Comparison of ENCODE assay signal across 9 cellular contexts in the genomic region with DNA sequence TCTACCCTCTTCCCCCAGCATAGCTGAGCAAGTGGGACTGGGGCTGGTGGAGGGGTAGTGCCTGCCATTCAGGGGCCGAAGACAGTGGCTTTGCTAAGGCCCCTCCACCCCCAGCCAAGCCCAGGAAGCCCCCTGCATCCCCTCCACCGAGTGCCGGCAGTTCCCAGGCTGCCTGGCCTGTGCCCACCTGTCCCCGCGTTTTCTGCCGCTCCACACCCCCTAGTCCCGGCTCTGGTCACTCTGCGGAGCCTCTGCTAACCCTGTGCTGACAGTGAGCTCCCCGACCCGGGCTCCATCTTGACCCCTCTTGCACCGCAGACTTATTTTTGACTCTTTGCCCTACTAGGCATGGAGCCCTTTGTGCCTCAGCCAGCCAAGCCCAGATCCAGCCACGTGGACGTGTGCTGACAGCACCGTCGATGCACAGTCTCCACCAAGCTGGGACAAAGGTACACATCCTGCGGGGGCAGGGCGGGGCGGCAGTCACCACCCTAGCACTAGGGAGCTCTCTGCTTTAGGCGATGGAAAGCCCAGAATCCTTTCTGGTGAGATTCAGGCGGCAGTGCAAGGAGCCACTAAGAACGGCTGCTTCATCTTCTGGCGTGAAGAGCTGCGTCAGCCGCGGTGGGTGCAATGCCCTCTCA.
A peak's percentile ranks its signal among the peaks of the same experiment; 100 is the strongest.
DNase-seq lines count a peak whose midpoint lies in the region; ATAC-seq, FAIRE-seq and TF ChIP-seq lines count a peak whose summit lies in the region.
"Had no signal": no experiment of that assay in that cellular context is flagged by ENCODE, and none has a peak within 500 bp of the region (broad histone marks: within the 10 kb centered on the region; RNA-seq: fewer than 3 reads in every experiment).

No MANE protein-coding gene starts in this region.

- no peak overlapping the region for H2AFZ ChIP-seq in OCI-LY7 (ENCODE audit: low read length)
- H2AFZ ChIP-seq in neural progenitor cell (replicated peaks): no peak overlapping the region

- peak overlapping the region; percentile 51 to 77 (median 65); a peak in 20 of 22 replicates for H3K9ac ChIP-seq in BLaER1 treated with 17β-estradiol and CSF1 and Interleukin-3, amounts not matched to agents 10 nM and 100 nM
- H3K9ac ChIP-seq in neural progenitor cell: no peak overlapping the region

- FAIRE-seq in H54 (lab: Jason Lieb, UNC): no peak

- peaks cover 19 to 50% (median 47%) of the 10 kb centered on the region in 10 experiments for H3K4me1 ChIP-seq in BLaER1 treated with 17β-estradiol and CSF1 and Interleukin-3, amounts not matched to agents 10 nM and 100 nM
- H3K4me1 ChIP-seq in OCI-LY7 (ENCODE audit: insufficient read depth, low read length, poor library complexity, severe bottlenecking) (peaks cover 15% of the 10 kb centered on the region), neural progenitor cell (no peaks in the 10 kb centered on the region)

- no TSS peak for BruUV-seq in OCI-LY7 (replicated peaks; lab: Mats Ljungman, UMichigan)

- H3K4me3 Mint-ChIP-seq in neural progenitor cell: peak overlapping the region; percentile 31

- no peak for TF ChIP-seq CTCF in OCI-LY7 (conservative IDR thresholded peaks at IDR 0.05; ENCODE audit: low read length)
- no peak for TF ChIP-seq CTCF in neural progenitor cell (IDR thresholded peaks at IDR 0.05)

- H4K20me1 ChIP-seq in BLaER1 treated with 17β-estradiol and CSF1 and Interleukin-3, amounts not matched to agents 10 nM and 100 nM: peaks cover 0 to 23% (median 0%) of the 10 kb centered on the region in 11 experiments; a peak in 5 of 22 replicates
- H4K20me1 ChIP-seq in OCI-LY7 (ENCODE audit: insufficient read depth, low read length): no peaks in the 10 kb centered on the region
- no peaks in the 10 kb centered on the region for H4K20me1 ChIP-seq in neural progenitor cell (ENCODE audit: low read depth)

- peaks cover 76 to 100% (median 97%) of the 10 kb centered on the region in 11 experiments for H3K27me3 ChIP-seq in BLaER1 treated with 17β-estradiol and CSF1 and Interleukin-3, amounts not matched to agents 10 nM and 100 nM
- H3K27me3 ChIP-seq in neural progenitor cell: peaks cover 17% of the 10 kb centered on the region

- CTCF ChIA-PET in OCI-LY7 (lab: Charles Lee; ENCODE audit: unreplicated experiment): no interaction called here

- peaks cover 0 to 6% (median 0%) of the 10 kb centered on the region in 11 experiments; a peak in 2 of 22 replicates for H3K9me3 ChIP-seq in BLaER1 treated with 17β-estradiol and CSF1 and Interleukin-3, amounts not matched to agents 10 nM and 100 nM (replicated peaks in 1 of 11)
- no peaks in the 10 kb centered on the region for H3K9me3 ChIP-seq in OCI-LY7 (ENCODE audit: low read length)
- no peaks in the 10 kb centered on the region for H3K9me3 ChIP-seq in neural progenitor cell (ENCODE audit: low read depth)

- peaks cover 13% of the 10 kb centered on the region for H3K9me3 Mint-ChIP-seq in neural progenitor cell

- peak; percentile 83 for ATAC-seq in esophagus mucosa

- no peak for TF ChIP-seq POLR2A in H54 (IDR thresholded peaks at IDR 0.05; ENCODE audit: low read depth, low read length)

- H3K4me3 ChIP-seq in BLaER1 treated with 17β-estradiol and CSF1 and Interleukin-3, amounts not matched to agents 10 nM and 100 nM: peak overlapping the region in 9 of 10 experiments; percentile 39 to 65 (median 54); a peak in 14 of 20 replicates
- H3K4me3 ChIP-seq in OCI-LY7 (ENCODE audit: low read depth, low read length, poor library complexity, severe bottlenecking): no peak overlapping the region
- H3K4me3 ChIP-seq in neural progenitor cell: no peak overlapping the region
- H3K4me3 ChIP-seq: SK-N-MC had no signal

- H3K79me2 ChIP-seq in OCI-LY7 (ENCODE audit: insufficient read depth, low read depth, low read length): no peaks in the 10 kb centered on the region
- no peaks in the 10 kb centered on the region for H3K79me2 ChIP-seq in neural progenitor cell (ENCODE audit: low read depth)

- H3K27ac Mint-ChIP-seq in neural progenitor cell: no peak overlapping the region

- H3K27ac ChIP-seq in BLaER1 treated with 17β-estradiol and CSF1 and Interleukin-3, amounts not matched to agents 10 nM and 100 nM: peak overlapping the region in 10 of 11 experiments; percentile 55 to 80 (median 66); a peak in 19 of 22 replicates
- no peak overlapping the region for H3K27ac ChIP-seq in OCI-LY7 (ENCODE audit: low read depth, low read length, poor library complexity, severe bottlenecking)
- H3K27ac ChIP-seq in neural progenitor cell: no peak overlapping the region
- H3K27ac ChIP-seq: SK-N-MC had no signal

- H3K4me2 ChIP-seq in BLaER1 treated with 17β-estradiol and CSF1 and Interleukin-3, amounts not matched to agents 10 nM and 100 nM: peak overlapping the region; percentile 78 to 95 (median 86)
- H3K4me2 ChIP-seq in OCI-LY7 (ENCODE audit: low read length) (peak overlapping the region; percentile 35; the same call in 1 of the 2 replicates), neural progenitor cell (peak overlapping the region; percentile 58)

- H3F3A ChIP-seq in neural progenitor cell (ENCODE audit: low read depth): no peaks in the 10 kb centered on the region

- no peaks in the 10 kb centered on the region; a peak in 2 of 22 replicates for H3K36me3 ChIP-seq in BLaER1 treated with 17β-estradiol and CSF1 and Interleukin-3, amounts not matched to agents 10 nM and 100 nM
- H3K36me3 ChIP-seq in OCI-LY7 (ENCODE audit: insufficient read depth, low read length) (no peaks in the 10 kb centered on the region), neural progenitor cell (no peaks in the 10 kb centered on the region)

- H3K36me3 Mint-ChIP-seq in neural progenitor cell: no peaks in the 10 kb centered on the region

- H3K4me1 Mint-ChIP-seq in neural progenitor cell: peaks cover 12% of the 10 kb centered on the region

- POLR2A ChIA-PET in OCI-LY7 (lab: Charles Lee): no interaction called here

- H3K27me3 Mint-ChIP-seq in neural progenitor cell (ENCODE audit: insufficient read depth, low read depth): peaks cover 15% of the 10 kb centered on the region

- intact Hi-C loops in OCI-LY7 (cut with micrococcal nuclease; ENCODE audit: unreplicated experiment): no loop called here

- no peaks in the 10 kb centered on the region for H3K9me2 ChIP-seq in OCI-LY7 (ENCODE audit: insufficient read depth, low read length)

- DNase-seq in OCI-LY7 (ENCODE audit: low spot score): no peak
- no peak for DNase-seq in neural progenitor cell (ENCODE audit: low spot score)
- DNase-seq in NCI-H226: no peak
- DNase-seq in cerebellar nuclear complex (lab: John Stamatoyannopoulos, UW): no peak
- DNase-seq in NCI-H146 (lab: John Stamatoyannopoulos, UW): no peak
- no peak for DNase-seq in H54 (ENCODE audit: insufficient read length, low spot score)

Comparison
In these comparisons a context has a peak if more than half of its experiments do, and no peak if none do; other contexts are left out.
1. H3K27ac ChIP-seq: peak in BLaER1 treated with 17β-estradiol and CSF1 and Interleukin-3, amounts not matched to agents 10 nM and 100 nM (10 of 11); none in OCI-LY7 (single experiment) and neural progenitor cell (single experiment).
2. H3K4me2 ChIP-seq: peak in every context shown above with its lines; median percentile 86 in BLaER1 treated with 17β-estradiol and CSF1 and Interleukin-3, amounts not matched to agents 10 nM and 100 nM; 58 in neural progenitor cell; 35 in OCI-LY7.
3. H3K4me3 ChIP-seq: peak in BLaER1 treated with 17β-estradiol and CSF1 and Interleukin-3, amounts not matched to agents 10 nM and 100 nM (9 of 10); none in OCI-LY7 (single experiment) and neural progenitor cell (single experiment).